In genomic region chr3:120503727-120504616, GRCh38 we compare ENCODE assay signal across 1 cellular context.
A peak's percentile ranks its signal among the peaks of the same experiment; 100 is the strongest.
TF ChIP-seq lines count a peak whose summit lies in the region.

No MANE protein-coding gene starts in this region.

TF ChIP-seq in GM23338, 12 proteins besides CTCF, POLR2A, EP300 and RAD21 (continued from another document):
- peak; percentile 90 for TF ChIP-seq ZNF462 (CRISPR knock-in tag; IDR thresholded peaks at IDR 0.05)
TF ChIP-seq in GM23338: peak in this region for 3.
